In the genomic region with DNA sequence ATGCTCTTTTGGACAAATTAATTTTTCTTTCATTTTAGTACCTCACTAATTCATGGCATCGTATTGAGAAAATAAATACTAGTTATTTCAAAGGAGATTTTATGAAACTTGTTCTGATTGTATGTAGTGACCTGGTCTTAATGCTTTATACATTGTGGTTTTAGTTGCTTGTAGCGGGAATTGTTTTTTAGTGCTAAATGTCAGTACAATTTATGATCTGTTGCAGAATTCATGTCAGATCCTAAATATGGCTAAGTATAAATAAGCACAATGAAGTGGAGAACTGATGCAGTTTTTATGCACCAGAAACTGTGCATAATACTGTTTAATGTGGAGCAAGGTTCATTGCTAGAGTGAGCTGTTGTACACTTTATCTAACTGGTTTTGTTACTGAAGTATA, we compare ENCODE assay signal across 21 cellular contexts.
"Had no signal": no experiment of that assay in that cellular context is flagged by ENCODE, and none has a peak within 500 bp of the region (broad histone marks: within the 10 kb centered on the region; RNA-seq: fewer than 3 reads in every experiment).

No MANE protein-coding gene starts in this region.

- H3K36me3 ChIP-seq: gastroesophageal sphincter, left ventricle myocardium inferior, pancreas, stomach, thoracic aorta, transverse colon had no signal

- H3K27me3 ChIP-seq: dorsolateral prefrontal cortex, gastroesophageal sphincter, pancreas, stomach, transverse colon had no signal

- H3K9me3 ChIP-seq: gastroesophageal sphincter, left ventricle myocardium inferior, pancreas, stomach, thoracic aorta, transverse colon had no signal

- H3K27ac ChIP-seq: dorsolateral prefrontal cortex, gastroesophageal sphincter, left ventricle myocardium inferior, pancreas, stomach, thoracic aorta, transverse colon had no signal

- ATAC-seq: esophagus mucosa, gastroesophageal sphincter, pancreas, right cardiac atrium had no signal

- DNase-seq: cortex of kidney; dorsolateral prefrontal cortex; effector CD8-positive, alpha-beta T cell; immature natural killer cell; left ventricle myocardium inferior; mesenchymal stem cell; naive B cell; occipital lobe; pancreas; right cardiac atrium; small intestine; stimulated activated CD4-positive, alpha-beta T cell treated with anti-CD3 and anti-CD28 coated beads, Interleukin-12 subunit alpha, Interleukin-12 subunit beta, amount 100 ng/mL, for 4 hours; stimulated activated naive CD4-positive, alpha-beta T cell; stomach; substantia nigra; transverse colon had no signal

- FAIRE-seq: keratinocyte, pancreas, small intestine had no signal

- H3K4me3 ChIP-seq: dorsolateral prefrontal cortex, gastroesophageal sphincter, left ventricle myocardium inferior, lung, pancreas, stomach, thoracic aorta, transverse colon had no signal

- H3K4me1 ChIP-seq: pancreas had no signal
